17 cellular contexts compared by ENCODE assay signal in genomic region chr16:19503461-19504075, GRCh38.
"Had no signal": no experiment of that assay in that cellular context is flagged by ENCODE, and none has a peak within 500 bp of the region (broad histone marks: within the 10 kb centered on the region; RNA-seq: fewer than 3 reads in every experiment).

No MANE protein-coding gene starts in this region.

- H3K27ac ChIP-seq: gastrocnemius medialis, heart right ventricle, right atrium auricular region, tibial artery, upper lobe of left lung, vagina had no signal

- H3K4me1 ChIP-seq: gastrocnemius medialis, vagina had no signal

- ATAC-seq: gastrocnemius medialis; stimulated activated effector memory CD8-positive, alpha-beta T cell treated with anti-CD3 and anti-CD28 coated beads, Interleukin-12 subunit alpha, Interleukin-12 subunit beta, amount 100 ng/mL, for 72 hours; stimulated activated naive CD8-positive, alpha-beta T cell treated with anti-CD3 and anti-CD28 coated beads, Interleukin-15, Interleukin-2, amounts not matched to agents 100 U/mL and 50 U/mL, for 24 hours had no signal

- H3K4me2 ChIP-seq: smooth muscle cell had no signal

- H3K4me3 ChIP-seq: dorsolateral prefrontal cortex, gastrocnemius medialis, heart right ventricle, right atrium auricular region, smooth muscle cell, tibial artery, upper lobe of left lung, vagina had no signal

- H3K9me3 Mint-ChIP-seq: natural killer cell; neural crest cell; stimulated activated effector memory CD8-positive, alpha-beta T cell treated with anti-CD3 and anti-CD28 coated beads, Interleukin-12 subunit alpha, Interleukin-12 subunit beta, amount 100 ng/mL, for 72 hours had no signal

- H3K9me3 ChIP-seq: gastrocnemius medialis, heart right ventricle, right atrium auricular region, tibial artery, upper lobe of left lung, vagina had no signal

- H3K4me3 Mint-ChIP-seq: natural killer cell; neural crest cell; stimulated activated effector memory CD8-positive, alpha-beta T cell treated with anti-CD3 and anti-CD28 coated beads, Interleukin-12 subunit alpha, Interleukin-12 subunit beta, amount 100 ng/mL, for 72 hours had no signal

- DNase-seq: cortex of kidney; dorsolateral prefrontal cortex; effector memory CD4-positive, alpha-beta T cell; gastrocnemius medialis; heart right ventricle; kidney glomerular epithelial cell; natural killer cell; stimulated activated CD4-positive, alpha-beta T cell treated with anti-CD3 and anti-CD28 coated beads, Interleukin-2, amount 100 ng/mL, for 48 hours; stimulated activated CD8-positive, alpha-beta memory T cell treated with anti-CD3 and anti-CD28 coated beads, Interleukin-4, amount 100 ng/mL, for 48 hours; stimulated activated naive CD8-positive, alpha-beta T cell treated with anti-CD3 and anti-CD28 coated beads, Interleukin-15, Interleukin-2, amounts not matched to agents 100 U/mL and 50 U/mL, for 24 hours; tibial artery; upper lobe of left lung had no signal

- H3K27ac Mint-ChIP-seq: natural killer cell; stimulated activated effector memory CD8-positive, alpha-beta T cell treated with anti-CD3 and anti-CD28 coated beads, Interleukin-12 subunit alpha, Interleukin-12 subunit beta, amount 100 ng/mL, for 72 hours had no signal

- H3K4me1 Mint-ChIP-seq: stimulated activated effector memory CD8-positive, alpha-beta T cell treated with anti-CD3 and anti-CD28 coated beads, Interleukin-12 subunit alpha, Interleukin-12 subunit beta, amount 100 ng/mL, for 72 hours had no signal

- H3K27me3 ChIP-seq: dorsolateral prefrontal cortex, gastrocnemius medialis, heart right ventricle, right atrium auricular region, tibial artery, upper lobe of left lung, vagina had no signal
